In genomic region chr19:10137751-10138682, GRCh38 we compare ENCODE assay signal across 1 cellular context.
TF ChIP-seq lines count a peak whose summit lies in the region.

No MANE protein-coding gene starts in this region.

TF ChIP-seq in IMR-90, 13 proteins besides CTCF, POLR2A, EP300 and RAD21 (continued from another document):
- TF ChIP-seq ELK1 (IDR thresholded peaks at IDR 0.05; ENCODE audit: borderline replicate concordance, low read depth, low read length) (no peak), RCOR1 (IDR thresholded peaks at IDR 0.05; ENCODE audit: insufficient replicate concordance, low read length) (no peak), NFE2L2 (IDR thresholded peaks at IDR 0.05; ENCODE audit: low read depth, low read length) (no peak), MAZ (IDR thresholded peaks at IDR 0.05; ENCODE audit: borderline replicate concordance, low read depth, low read length) (no peak), SMC3 (IDR thresholded peaks at IDR 0.05; ENCODE audit: low read depth, low read length) (no peak), FOS (IDR thresholded peaks at IDR 0.05; ENCODE audit: low read depth, low read length) (no peak)
